Comparison of ENCODE assay signal across 9 cellular contexts in the genomic region with DNA sequence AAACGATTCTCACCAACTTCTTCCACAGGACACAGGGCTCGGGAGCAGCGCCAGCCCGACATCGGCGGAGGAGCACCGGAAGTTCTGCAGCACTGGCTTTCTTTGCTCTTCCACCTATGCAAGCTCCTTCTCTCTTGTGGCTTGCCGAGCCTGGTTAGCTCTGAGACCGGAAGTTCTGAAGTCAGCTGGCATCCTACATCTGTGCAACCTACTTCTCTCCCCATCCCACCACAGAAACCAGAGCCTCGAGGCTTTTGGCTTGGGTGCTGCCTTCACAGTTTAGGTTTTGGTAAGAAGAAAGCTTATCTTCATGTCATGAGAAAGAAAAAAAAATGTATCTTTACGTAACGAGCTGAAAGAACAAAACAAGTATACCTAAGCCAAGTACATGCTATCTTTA.
DNase-seq lines count a peak whose midpoint lies in the region; ATAC-seq and TF ChIP-seq lines count a peak whose summit lies in the region.
"Had no signal": no experiment of that assay in that cellular context is flagged by ENCODE, and none has a peak within 500 bp of the region (broad histone marks: within the 10 kb centered on the region; RNA-seq: fewer than 3 reads in every experiment).

No MANE protein-coding gene starts in this region.

- no peaks in the 10 kb centered on the region for H3K36me3 ChIP-seq in mammary epithelial cell (ENCODE audit: insufficient read depth, low read length)
- no peaks in the 10 kb centered on the region for H3K36me3 ChIP-seq in prostate gland

- intact Hi-C loops in mammary epithelial cell (cut with micrococcal nuclease): loop anchor here (10.0 kb wide), 1 partner anchor 506 kb away; a partner anchor contains a TSS
- intact Hi-C loops in prostate gland (cut with DNase I): loop anchor here (10.0 kb wide), 1 partner anchor 176 kb away; no protein-coding TSS in a partner anchor

- no peak overlapping the region for H3K4me3 ChIP-seq in mammary epithelial cell (replicated peaks in 1 of 3; ENCODE audit: insufficient read depth in 1 of 3, low read depth in 2 of 3, low read length in 3 of 3)
- no peak overlapping the region for H3K4me3 ChIP-seq in prostate gland

- DNase-seq in GM19238 (ENCODE audit: insufficient read length, low spot score) (peak; percentile 59), UCSD-AML1 (lab: John Stamatoyannopoulos, UW; ENCODE audit: unreplicated experiment) (peak; percentile 84), mammary epithelial cell (peak; percentile 54), prostate gland (ENCODE audit: low spot score) (peak; percentile 13), ACHN (no peak), NCI-H1092 (lab: John Stamatoyannopoulos, UW) (no peak), NCI-H345 (lab: John Stamatoyannopoulos, UW) (no peak)

- H3K27me3 ChIP-seq in mammary epithelial cell (ENCODE audit: insufficient read depth, low read length): no peaks in the 10 kb centered on the region
- H3K27me3 ChIP-seq in prostate gland (replicated peaks; ENCODE audit: insufficient read depth): no peaks in the 10 kb centered on the region

- in situ Hi-C loops in mammary epithelial cell (cut with MboI; ENCODE audit: low sequenced_read_pairs in 2 of 2): loop anchor here in 1 of 2 donors (25.0 kb wide), 1 partner anchor 188 kb away; no protein-coding TSS in a partner anchor
- in situ Hi-C loops in ACHN (cut with HindIII; ENCODE audit: low pct_ligation_motif_present, low pct_unique_long_range_greater_than_20kb, low sequenced_read_pairs): no loop called here

- CTCF ChIA-PET in mammary epithelial cell (lab: Charles Lee; ENCODE audit: low non-redundant PET): no interaction called here

- TF ChIP-seq POLR2A in prostate gland (IDR thresholded peaks at IDR 0.05): no peak

- H3K9me3 ChIP-seq in mammary epithelial cell (replicated peaks; ENCODE audit: insufficient read depth, low read length) (no peaks in the 10 kb centered on the region), prostate gland (no peaks in the 10 kb centered on the region)

- peak; percentile 97 for ATAC-seq in HG03196 (IDR thresholded peaks at IDR 0.05; ENCODE audit: unreplicated experiment)

- no peaks in the 10 kb centered on the region for H4K20me1 ChIP-seq in mammary epithelial cell (ENCODE audit: insufficient read depth, low read length)

- WGBS in mammary epithelial cell (ENCODE audit: low coverage, missing lambda C conversion rate): 34% methylated on average over 12 of the region's 12 CpGs
- 62% methylated on average over 12 of the region's 12 CpGs for WGBS in prostate gland

- H3K4me1 ChIP-seq in mammary epithelial cell (ENCODE audit: insufficient read depth, low read length): peaks cover 7% of the 10 kb centered on the region
- no peaks in the 10 kb centered on the region for H3K4me1 ChIP-seq in prostate gland (replicated peaks)

- TF ChIP-seq CTCF in mammary epithelial cell (conservative IDR thresholded peaks at IDR 0.05 in 1 of 2, IDR thresholded peaks at IDR 0.05 in 1 of 2; ENCODE audit: extremely low read depth in 1 of 2, insufficient read depth in 1 of 2, low read depth in 1 of 2, low read length in 2 of 2): no peak
- no peak for TF ChIP-seq CTCF in prostate gland (IDR thresholded peaks at IDR 0.05)

- H3K27ac ChIP-seq in mammary epithelial cell (ENCODE audit: insufficient read depth, low read depth, low read length) (no peak overlapping the region), prostate gland (no peak overlapping the region)
- H3K27ac ChIP-seq: VCaP had no signal

- no peaks in the 10 kb centered on the region for H3K79me2 ChIP-seq in mammary epithelial cell (ENCODE audit: insufficient read depth, low read length)

- dilution Hi-C loops in mammary epithelial cell (cut with HindIII; ENCODE audit: low sequenced_read_pairs): no loop called here

- H3K9ac ChIP-seq in mammary epithelial cell (ENCODE audit: insufficient read depth, low read length): no peak overlapping the region

- BruUV-seq in mammary epithelial cell (replicated peaks; lab: Mats Ljungman, UMichigan): no TSS peak

- peak overlapping the region; percentile 80 for H2AFZ ChIP-seq in mammary epithelial cell (ENCODE audit: low read depth, low read length)

- H3K4me2 ChIP-seq in mammary epithelial cell (ENCODE audit: insufficient read depth, low read depth, low read length): peak overlapping the region; percentile 48

Comparison
In these comparisons a context has a peak if more than half of its experiments do, and no peak if none do; other contexts are left out.
1. DNase-seq: peak in GM19238 (single experiment), UCSD-AML1 (single experiment), mammary epithelial cell (single experiment) and prostate gland (single experiment); none in ACHN (single experiment), NCI-H1092 (single experiment) and NCI-H345 (single experiment).